In the genomic region with DNA sequence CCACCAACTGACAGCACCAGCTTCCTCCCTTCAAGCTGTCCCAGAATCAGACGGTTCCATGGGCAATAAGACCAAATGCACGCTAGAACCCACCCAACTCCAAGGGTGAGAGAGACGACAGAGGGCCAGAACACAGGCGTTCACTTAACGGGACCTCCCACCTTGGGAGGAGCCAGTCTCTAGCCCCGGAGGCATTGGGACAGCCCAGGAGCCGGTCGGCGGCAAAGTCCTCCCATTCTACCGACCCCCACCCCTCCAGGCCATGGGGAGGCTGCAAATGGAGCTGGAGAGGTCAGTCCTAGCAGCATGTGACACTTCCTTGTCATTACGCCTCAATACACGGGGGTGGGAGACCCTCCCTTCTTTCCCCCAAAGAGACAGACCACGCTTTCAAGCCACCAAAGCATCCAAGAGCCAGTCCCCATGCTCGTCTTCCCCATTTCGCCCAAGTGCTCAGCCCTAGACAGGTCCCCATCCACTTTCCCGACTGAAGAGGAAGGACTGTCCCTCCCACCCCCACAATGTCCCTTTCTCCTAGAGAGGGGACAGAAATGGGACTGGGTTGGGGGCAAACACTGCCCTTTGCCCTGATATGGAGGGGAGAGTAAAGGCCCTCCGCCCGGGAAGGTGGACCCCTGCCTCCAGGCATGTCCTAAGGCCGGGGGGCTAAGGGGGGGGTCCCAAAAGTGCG, we compare ENCODE assay signal across 8 cellular contexts.
DNase-seq lines count a peak whose midpoint lies in the region; TF ChIP-seq lines count a peak whose summit lies in the region.

No MANE protein-coding gene starts in this region.

- intact Hi-C loops in tibial artery (cut with DNase I; ENCODE audit: low total_unique reads): loop anchor here (2.0 kb wide), 1 partner anchor 51 kb away; the partner anchor contains the start of gene ALKBH7

- DNase-seq in AML-193 (lab: John Stamatoyannopoulos, UW) (peak; percentile 11 to 18), HCEC 1CT (peak; percentile 47), UCSD-AML1 (lab: John Stamatoyannopoulos, UW; ENCODE audit: unreplicated experiment) (peak; percentile 45), tibial artery (no peak), HuH-7 (ENCODE audit: low spot score) (no peak)
- no peak for DNase-seq in effector CD8-positive, alpha-beta T cell (lab: John Stamatoyannopoulos, UW)

- TF ChIP-seq CTCF in tibial artery (IDR thresholded peaks at IDR 0.05): no peak

- peak overlapping the region; percentile 84 for H3K9ac ChIP-seq in endocrine pancreas (ENCODE audit: control insufficient read depth, insufficient read depth, low read length)
- H3K9ac ChIP-seq in mucosa of stomach (ENCODE audit: low read length): peak overlapping the region; percentile 93

- no peaks in the 10 kb centered on the region for H3K27me3 ChIP-seq in endocrine pancreas (ENCODE audit: control insufficient read depth, insufficient read depth, low read length)
- no peaks in the 10 kb centered on the region for H3K27me3 ChIP-seq in mucosa of stomach (ENCODE audit: control insufficient read depth, insufficient read depth, low read length)
- H3K27me3 ChIP-seq in tibial artery: no peaks in the 10 kb centered on the region

- H3K4me1 ChIP-seq in endocrine pancreas (ENCODE audit: control insufficient read depth, insufficient read depth, low read length): no peaks in the 10 kb centered on the region
- H3K4me1 ChIP-seq in mucosa of stomach (ENCODE audit: control insufficient read depth, insufficient read depth, low read length): peaks cover 15% of the 10 kb centered on the region
- peaks cover 0 to 35% (median 27%) of the 10 kb centered on the region in 4 donors for H3K4me1 ChIP-seq in tibial artery

- peak overlapping the region; percentile 35 for H3K4me3 ChIP-seq in endocrine pancreas (ENCODE audit: control insufficient read depth, insufficient read depth, low read length)
- H3K4me3 ChIP-seq in mucosa of stomach (ENCODE audit: low read length): peak overlapping the region; percentile 55
- peak overlapping the region; percentile 67 to 75 for H3K4me3 ChIP-seq in tibial artery

- H3K36me3 ChIP-seq in endocrine pancreas (ENCODE audit: control insufficient read depth, insufficient read depth, low read length): peaks cover 8% of the 10 kb centered on the region
- peaks cover 8% of the 10 kb centered on the region for H3K36me3 ChIP-seq in mucosa of stomach (ENCODE audit: control insufficient read depth, insufficient read depth, low read length)
- peaks cover 12 to 35% (median 34%) of the 10 kb centered on the region in 3 donors for H3K36me3 ChIP-seq in tibial artery

- peak overlapping the region; percentile 45 to 75 for H3K27ac ChIP-seq in tibial artery

- no peaks in the 10 kb centered on the region for H3K9me3 ChIP-seq in endocrine pancreas (ENCODE audit: control insufficient read depth, low read length)
- H3K9me3 ChIP-seq in mucosa of stomach (ENCODE audit: control insufficient read depth, low read length): no peaks in the 10 kb centered on the region
- no peaks in the 10 kb centered on the region for H3K9me3 ChIP-seq in tibial artery

Comparison
In these comparisons a context has a peak if more than half of its experiments do, and no peak if none do; other contexts are left out.
1. DNase-seq: peak in AML-193 (2 of 2), HCEC 1CT (single experiment) and UCSD-AML1 (single experiment); none in tibial artery (0 of 2), effector CD8-positive, alpha-beta T cell (single experiment) and HuH-7 (single experiment).
2. Peak in every context shown above with its lines, with median percentiles within 50 percentile points of each other: H3K4me3 ChIP-seq.